ENCODE assay signal across 10 cellular contexts in the genomic region with DNA sequence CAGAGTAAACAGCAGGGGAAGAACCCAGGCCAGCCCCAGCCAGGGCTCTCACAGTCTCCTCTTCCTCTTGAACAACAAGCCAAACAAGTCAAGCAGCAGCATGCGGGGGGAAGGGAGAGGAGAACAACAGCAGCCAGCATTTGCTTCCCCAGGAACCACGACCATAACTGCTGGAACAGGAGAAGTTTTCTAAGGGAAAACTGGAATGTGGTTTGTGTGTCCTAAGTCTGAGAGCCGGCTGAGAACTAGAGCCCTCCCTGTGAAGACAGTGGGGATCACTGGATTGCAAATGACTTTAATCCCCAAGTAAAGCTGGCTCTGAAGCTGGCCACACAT. TPM values are rescaled to one million over a fixed set of nuclear protein-coding genes. Genes with fewer than 3 reads are reported as not detected.
DNase-seq lines count a peak whose midpoint lies in the region; ATAC-seq and TF ChIP-seq lines count a peak whose summit lies in the region.
"Had no signal": no experiment of that assay in that cellular context is flagged by ENCODE, and none has a peak within 500 bp of the region (broad histone marks: within the 10 kb centered on the region; RNA-seq: fewer than 3 reads in every experiment).

No MANE protein-coding gene starts in this region.

- CTCF ChIA-PET in activated CD8-positive, alpha-beta memory T cell treated with anti-CD3 and anti-CD28 coated beads, Interleukin-2, amount 10 ng/mL, durations not matched to agents 7 days and 5 days (lab: Charles Lee): no interaction called here

- H3K27me3 ChIP-seq in mucosa of stomach (ENCODE audit: control insufficient read depth, insufficient read depth, low read length): no peaks in the 10 kb centered on the region
- no peaks in the 10 kb centered on the region for H3K27me3 ChIP-seq in thyroid gland
- H3K27me3 ChIP-seq: tibial nerve had no signal

- H3K27ac Mint-ChIP-seq in activated CD8-positive, alpha-beta memory T cell treated with anti-CD3 and anti-CD28 coated beads, Interleukin-2, amount 10 ng/mL, durations not matched to agents 7 days and 5 days: peak overlapping the region; percentile 19

- peaks cover 4% of the 10 kb centered on the region for H3K36me3 Mint-ChIP-seq in activated CD8-positive, alpha-beta memory T cell treated with anti-CD3 and anti-CD28 coated beads, Interleukin-2, amount 10 ng/mL, durations not matched to agents 7 days and 5 days

- TF ChIP-seq CTCF in thyroid gland (IDR thresholded peaks at IDR 0.05): no peak

- peak overlapping the region; percentile 71 for H3K27ac ChIP-seq in caudate nucleus (ENCODE audit: low read depth, low read length)
- H3K27ac ChIP-seq in thyroid gland: peak overlapping the region; percentile 8 to 70 (median 57)

- H3K27me3 Mint-ChIP-seq in activated CD8-positive, alpha-beta memory T cell treated with anti-CD3 and anti-CD28 coated beads, Interleukin-2, amount 10 ng/mL, durations not matched to agents 7 days and 5 days: no peaks in the 10 kb centered on the region

- no peaks in the 10 kb centered on the region for H3K9me3 Mint-ChIP-seq in activated CD8-positive, alpha-beta memory T cell treated with anti-CD3 and anti-CD28 coated beads, Interleukin-2, amount 10 ng/mL, durations not matched to agents 7 days and 5 days (ENCODE audit: low read depth)

- no peak for TF ChIP-seq POLR2A in thyroid gland (IDR thresholded peaks at IDR 0.05)
- no peak for TF ChIP-seq POLR2A in erythroblast (IDR thresholded peaks at IDR 0.05; ENCODE audit: low read length)

- H3K9me3 ChIP-seq in mucosa of stomach (ENCODE audit: control insufficient read depth, low read length): no peaks in the 10 kb centered on the region
- no peaks in the 10 kb centered on the region for H3K9me3 ChIP-seq in thyroid gland

- peaks cover 3% of the 10 kb centered on the region for H3K36me3 ChIP-seq in mucosa of stomach (ENCODE audit: control insufficient read depth, insufficient read depth, low read length)
- peaks cover 0 to 5% of the 10 kb centered on the region in 2 donors for H3K36me3 ChIP-seq in thyroid gland

- intact Hi-C loops in thyroid gland (cut with DNase I): no loop called here

- H3K4me3 ChIP-seq in mucosa of stomach (ENCODE audit: low read length): no peak overlapping the region
- H3K4me3 ChIP-seq in thyroid gland (replicated peaks in 1 of 3): no peak overlapping the region
- H3K4me3 ChIP-seq: tibial nerve had no signal

- 36 to 37% methylated on average over 3 of the region's 3 CpGs for WGBS in thyroid gland, 2 donors

- H3K4me3 Mint-ChIP-seq in activated CD8-positive, alpha-beta memory T cell treated with anti-CD3 and anti-CD28 coated beads, Interleukin-2, amount 10 ng/mL, durations not matched to agents 7 days and 5 days: no peak overlapping the region

- peak overlapping the region; percentile 7 for H3K9ac ChIP-seq in mucosa of stomach (ENCODE audit: low read length)

- peaks cover 19% of the 10 kb centered on the region for H3K4me1 Mint-ChIP-seq in activated CD8-positive, alpha-beta memory T cell treated with anti-CD3 and anti-CD28 coated beads, Interleukin-2, amount 10 ng/mL, durations not matched to agents 7 days and 5 days

- ATAC-seq in activated CD8-positive, alpha-beta memory T cell treated with anti-CD3 and anti-CD28 coated beads, Interleukin-2, amount 10 ng/mL, durations not matched to agents 7 days and 5 days: no peak
- no peak for ATAC-seq in GM18517 (IDR thresholded peaks at IDR 0.05; ENCODE audit: unreplicated experiment)
- ATAC-seq in HG02884 (IDR thresholded peaks at IDR 0.05; ENCODE audit: unreplicated experiment): no peak

- peaks cover 45% of the 10 kb centered on the region for H3K4me1 ChIP-seq in mucosa of stomach (ENCODE audit: control insufficient read depth, insufficient read depth, low read length)
- H3K4me1 ChIP-seq in thyroid gland: peaks cover 27 to 28% of the 10 kb centered on the region in 2 donors

- no peak for DNase-seq in activated CD8-positive, alpha-beta memory T cell treated with anti-CD3 and anti-CD28 coated beads, Interleukin-2, amount 10 ng/mL, durations not matched to agents 7 days and 5 days
- DNase-seq in activated CD8-positive, alpha-beta memory T cell treated with anti-CD3 and anti-CD28 coated beads for 24 hours: no peak
- DNase-seq in caudate nucleus (lab: John Stamatoyannopoulos, UW): peak in 1 of 61 donors; percentile 54
- DNase-seq in thyroid gland: peak; percentile 71 to 73
- no peak for DNase-seq in erythroblast (lab: John Stamatoyannopoulos, UW)
- DNase-seq: foreskin fibroblast had no signal

RNA-seq across cellular contexts. Expression of a gene that starts 48.2 kb away (rescaled TPM):
- 10 to 100 TPM; 19.0 to 22.1 TPM for total RNA-seq in activated CD8-positive, alpha-beta memory T cell treated with anti-CD3 and anti-CD28 coated beads, Interleukin-2, amount 10 ng/mL, durations not matched to agents 7 days and 5 days
- total RNA-seq in thyroid gland: 10 to 100 TPM; 25.1 to 35.9 (median 30.1) TPM

Comparison
In these comparisons a context has a peak if more than half of its experiments do, and no peak if none do; other contexts are left out.
1. DNase-seq: peak in thyroid gland (2 of 2); none in activated CD8-positive, alpha-beta memory T cell treated with anti-CD3 and anti-CD28 coated beads, Interleukin-2, amount 10 ng/mL, durations not matched to agents 7 days and 5 days (single experiment), activated CD8-positive, alpha-beta memory T cell treated with anti-CD3 and anti-CD28 coated beads for 24 hours (single experiment) and erythroblast (0 of 2).